ENCODE assay signal across 8 cellular contexts in genomic region chr2:113910110-113910717, GRCh38. TPM values are rescaled to one million over a fixed set of nuclear protein-coding genes. Genes with fewer than 3 reads are reported as not detected.
DNase-seq lines count a peak whose midpoint lies in the region; ATAC-seq, FAIRE-seq and TF ChIP-seq lines count a peak whose summit lies in the region.

No MANE protein-coding gene starts in this region.

- no peak for TF ChIP-seq POLR2A in GM12878 (IDR thresholded peaks at IDR 0.05; ENCODE audit: low read depth, low read length)

- no peak overlapping the region for H3K9ac ChIP-seq in GM12878 (ENCODE audit: control insufficient read depth, insufficient read depth, low read length)

- SMC1A ChIA-PET in GM12878 (lab: Charles Lee; ENCODE audit: uncharacterized antibody, unreplicated experiment) = interaction anchor here (0.8 to 14.2 kb wide), 10 partner anchors 9 to 153 kb away, joined by 3 to 189 read pairs (median 3); partner anchors contain the start of genes ACTR3 and SLC35F5

- H3K4me2 ChIP-seq in GM12878 (ENCODE audit: control insufficient read depth, insufficient read depth) = no peak overlapping the region

- peaks cover 26% of the 10 kb centered on the region for H3K36me3 ChIP-seq in RWPE2 (ENCODE audit: low read depth)
- peaks cover 3 to 23% of the 10 kb centered on the region in 2 experiments; a peak in 2 of 4 replicates for H3K36me3 ChIP-seq in GM12878 (ENCODE audit: control insufficient read depth in 2 of 2, insufficient read depth in 2 of 2, low read length in 1 of 2)

- intact Hi-C loops in GM12878 (cut with micrococcal nuclease; ENCODE audit: unreplicated experiment) = loop anchor here (2.0 kb wide), 1 partner anchor 13 kb away; no protein-coding TSS in a partner anchor

- TF ChIP-seq RAD21 in GM12878 (IDR thresholded peaks at IDR 0.05; ENCODE audit: insufficient read depth, low read depth, low read length) = no peak

- H2AFZ ChIP-seq in GM12878 (ENCODE audit: control insufficient read depth, low read depth, low read length) = no peak overlapping the region

- peak; percentile 29 for ATAC-seq in GM18502 (IDR thresholded peaks at IDR 0.05; ENCODE audit: poor library complexity, unreplicated experiment)
- peak; percentile 33; the same call in 1 of the 3 replicates for ATAC-seq in RWPE2 (ENCODE audit: low read depth)
- ATAC-seq in GM12878 = peak; percentile 56
- ATAC-seq in GM18909 (IDR thresholded peaks at IDR 0.05; ENCODE audit: poor library complexity, unreplicated experiment) = no peak

- in situ Hi-C loops in GM12878 (cut with MboI) = no loop called here

- DNase-seq in RWPE2 (ENCODE audit: low spot score) (no peak), GM12878 (ENCODE audit: low read depth, low spot score) (no peak), MV-4-11 (lab: John Stamatoyannopoulos, UW) (no peak), OCI-M1 (lab: John Stamatoyannopoulos, UW) (no peak), HPDE6-E6E7 (ENCODE audit: extremely low spot score) (no peak)
- DNase-seq in stimulated activated CD4-positive, alpha-beta T cell treated with anti-CD3 and anti-CD28 coated beads, Interleukin-1b, Interleukin-23, amount 100 ng/mL, for 24 hours (ENCODE audit: low read depth in 4 of 4, low spot score in 1 of 4) = peak in 3 of 4 experiments; percentile 30 to 51 (median 48)

- POLR2A ChIA-PET in GM12878 (lab: Charles Lee) = interaction anchor here (0.6 to 8.2 kb wide), 5 partner anchors 11 to 119 kb away, joined by 3 to 80 read pairs (median 3); no protein-coding TSS in a partner anchor

- CTCF ChIA-PET in GM12878 (lab: Yijun Ruan, JAX) = interaction anchor here (1.3 to 6.2 kb wide), 2 partner anchors 14 to 55 kb away, joined by 3 to 59 read pairs; no protein-coding TSS in a partner anchor

- BruUV-seq in GM12878 (replicated peaks; lab: Mats Ljungman, UMichigan) = no TSS peak

- H4K20me1 ChIP-seq in GM12878 (ENCODE audit: control insufficient read depth, insufficient read depth) = peaks cover 2% of the 10 kb centered on the region; the same call in 1 of the 2 replicates

- RAD21 ChIA-PET in GM12878 (lab: Charles Lee; ENCODE audit: unreplicated experiment) = interaction anchor here (1.0 to 3.0 kb wide), 4 partner anchors 11 to 23 kb away, joined by 3 to 24 read pairs (median 5); no protein-coding TSS in a partner anchor

- no peak overlapping the region for H3K27ac ChIP-seq in RWPE2 (ENCODE audit: poor library complexity, severe bottlenecking)
- H3K27ac ChIP-seq in GM12878 (ENCODE audit: control insufficient read depth, insufficient read depth) = no peak overlapping the region

- H3K9me3 ChIP-seq in RWPE2 (ENCODE audit: severe bottlenecking) = no peaks in the 10 kb centered on the region
- peaks cover 11% of the 10 kb centered on the region for H3K9me3 ChIP-seq in GM12878 (replicated peaks; ENCODE audit: control insufficient read depth, insufficient read depth, low read length)

- 68% methylated on average over 5 of the region's 5 CpGs for WGBS in GM12878 (ENCODE audit: insufficient coverage, insufficient replicate concordance, low lambda C conversion rate, missing lambda C conversion rate)

- peak; percentile 23 for FAIRE-seq in GM12878 (lab: Jason Lieb, UNC)

- H3K79me2 ChIP-seq in GM12878 (ENCODE audit: control insufficient read depth, insufficient read depth, low read length) = peaks cover 95% of the 10 kb centered on the region

- H3K4me3 ChIP-seq in RWPE2 (ENCODE audit: severe bottlenecking) (no peak overlapping the region), GM12878 (no peak overlapping the region)

- H3K27me3 ChIP-seq in RWPE2 (ENCODE audit: insufficient read depth, poor library complexity, severe bottlenecking) (no peaks in the 10 kb centered on the region), GM12878 (replicated peaks in 1 of 2; ENCODE audit: control insufficient read depth in 2 of 2, insufficient read depth in 2 of 2, low read length in 1 of 2) (no peaks in the 10 kb centered on the region)

- no peaks in the 10 kb centered on the region for H3K4me1 ChIP-seq in RWPE2 (ENCODE audit: insufficient read depth, poor library complexity, severe bottlenecking)
- H3K4me1 ChIP-seq in GM12878 (ENCODE audit: control insufficient read depth, insufficient read depth, low read length) = peaks cover 4% of the 10 kb centered on the region; the same call in 1 of the 2 replicates

- TF ChIP-seq EP300 in GM12878 (IDR thresholded peaks at IDR 0.05; ENCODE audit: borderline replicate concordance in 1 of 2, control insufficient read depth in 1 of 2, low read depth in 2 of 2, low read length in 2 of 2) = no peak

- TF ChIP-seq CTCF in RWPE2 (IDR thresholded peaks at IDR 0.05; ENCODE audit: poor library complexity, severe bottlenecking) (no peak), GM12878 (IDR thresholded peaks at IDR 0.05 in 2 of 3, conservative IDR thresholded peaks at IDR 0.05 in 1 of 3; ENCODE audit: control insufficient read depth in 2 of 3, extremely low read depth in 1 of 3, insufficient read depth in 1 of 3, low read depth in 3 of 3, low read length in 3 of 3) (no peak)

TF ChIP-seq in GM12878, 131 proteins besides CTCF, POLR2A, EP300 and RAD21:
- TF ChIP-seq STAT1 (conservative IDR thresholded peaks at IDR 0.05) (no peak), YY1 (IDR thresholded peaks at IDR 0.05; ENCODE audit: low read depth, low read length) (no peak), POLR2AphosphoS5 (IDR thresholded peaks at IDR 0.05; ENCODE audit: low read length) (peak; percentile 65; the same call in 1 of the 2 replicates), ZNF24 (IDR thresholded peaks at IDR 0.05) (no peak), PML (IDR thresholded peaks at IDR 0.05; ENCODE audit: low read length) (no peak), NR2C2 (IDR thresholded peaks at IDR 0.05; ENCODE audit: borderline replicate concordance, control insufficient read depth, insufficient read length, low read depth) (no peak)

RNA-seq across cellular contexts. Expression of gene ACTR3, which starts 20.3 kb away (rescaled TPM):
- 253 and 258 TPM in 2 replicates for total RNA-seq in GM12878 (2013; cell fraction: nucleolus; rRNA removed)
- total RNA-seq in GM12878 (2014; rRNA removed) = 371 and 391 TPM in 2 replicates
- 433 and 438 TPM in 2 replicates for total RNA-seq in GM12878 (2014; rRNA removed; fragmentation: Illumina TruSeq; extraction: Trizol)
- 569 and 578 TPM in 2 replicates for total RNA-seq in GM12878 (2021)
- 153 TPM for polyA plus RNA-seq in GM12878 (2011; ENCODE audit: low read depth)
- polyA plus RNA-seq in GM12878 (2011; rRNA removed) = 532 and 757 TPM in 2 replicates
- polyA plus RNA-seq in GM12878 (2011; cell fraction: cytosol; rRNA removed) = 223 and 243 TPM in 2 replicates
- 160 and 218 TPM in 2 replicates for polyA plus RNA-seq in GM12878 (2011; cell fraction: nucleus; rRNA removed)
- polyA plus RNA-seq in GM12878 (2012) = 205 and 244 TPM in 2 replicates
- 496 and 646 TPM in 2 replicates for polyA plus RNA-seq in GM12878 (2014; fragmentation: Illumina TruSeq; extraction: Trizol)
- polyA plus RNA-seq in GM12878 (2014; fragmentation: Nextera tagmentation; extraction: Ambion mirVana) = 10 to 100 TPM; 79.1 to 99.1 TPM
- polyA plus RNA-seq in GM12878 (2014; rRNA removed) = 446 and 466 TPM in 2 replicates
- 100 to 1,000 TPM; 608 to 616 TPM for polyA plus RNA-seq in GM12878 (2016; fragmentation: Nextera tagmentation; extraction: Ambion mirVana)
- polyA minus RNA-seq in GM12878 (2011; rRNA and poly(A)+ RNA removed) = 390 and 647 TPM in 2 replicates
- polyA minus RNA-seq in GM12878 (2011; cell fraction: cytosol; rRNA and poly(A)+ RNA removed) = 245 and 247 TPM in 2 replicates
- 91.0 and 178 TPM in 2 replicates for polyA minus RNA-seq in GM12878 (2011; cell fraction: nucleus; rRNA and poly(A)+ RNA removed)

Comparison
In these comparisons a context has a peak if more than half of its experiments do, and no peak if none do; other contexts are left out.
1. DNase-seq: peak in stimulated activated CD4-positive, alpha-beta T cell treated with anti-CD3 and anti-CD28 coated beads, Interleukin-1b, Interleukin-23, amount 100 ng/mL, for 24 hours (3 of 4); none in RWPE2 (single experiment), GM12878 (single experiment), MV-4-11 (single experiment), OCI-M1 (single experiment) and HPDE6-E6E7 (single experiment).